11 cellular contexts compared by ENCODE assay signal in genomic region chr12:26935636-26936378, GRCh38. TPM values are rescaled to one million over a fixed set of nuclear protein-coding genes. Genes with fewer than 3 reads are reported as not detected.
DNase-seq lines count a peak whose midpoint lies in the region; TF ChIP-seq lines count a peak whose summit lies in the region.
"Had no signal": no experiment of that assay in that cellular context is flagged by ENCODE, and none has a peak within 500 bp of the region (broad histone marks: within the 10 kb centered on the region; RNA-seq: fewer than 3 reads in every experiment).

No MANE protein-coding gene starts in this region.

- H3K4ac ChIP-seq in mesenchymal stem cell (ENCODE audit: low read depth in 1 of 2, low read length in 2 of 2) = no peak overlapping the region

- TF ChIP-seq CTCF in colonic mucosa (IDR thresholded peaks at IDR 0.05) = no peak

- peaks cover 17% of the 10 kb centered on the region for H3K79me1 ChIP-seq in mesenchymal stem cell (replicated peaks; ENCODE audit: low read length, poor library complexity, severe bottlenecking)

- H4K20me1 ChIP-seq in BLaER1 = peaks cover 51% of the 10 kb centered on the region

- H3K9ac ChIP-seq in BLaER1 (peak overlapping the region; percentile 62; the same call in 1 of the 2 replicates), HUES48 (ENCODE audit: low read depth, low read length) (no peak overlapping the region), mesenchymal stem cell (ENCODE audit: low read length) (peak overlapping the region; percentile 98), colonic mucosa (ENCODE audit: low read depth in 2 of 2, low read length in 2 of 2) (no peak overlapping the region)

- no peak overlapping the region for H2AK5ac ChIP-seq in mesenchymal stem cell (ENCODE audit: low read length, severe bottlenecking)

- peak overlapping the region; percentile 89 for H3K4me2 ChIP-seq in BLaER1
- no peak overlapping the region for H3K4me2 ChIP-seq in mesenchymal stem cell (ENCODE audit: low read length, poor library complexity, severe bottlenecking)

- peaks cover 38% of the 10 kb centered on the region for H3K36me3 ChIP-seq in BLaER1
- H3K36me3 ChIP-seq in HUES48 (ENCODE audit: control insufficient read depth, insufficient read depth, low read length) = peaks cover 35% of the 10 kb centered on the region
- peaks cover 0 to 14% of the 10 kb centered on the region in 2 experiments for H3K36me3 ChIP-seq in mesenchymal stem cell (ENCODE audit: control insufficient read depth in 1 of 2, insufficient read depth in 2 of 2, low read depth in 1 of 2, low read length in 2 of 2)
- H3K36me3 ChIP-seq in colonic mucosa = no peaks in the 10 kb centered on the region

- no peak overlapping the region for H2BK12ac ChIP-seq in mesenchymal stem cell (ENCODE audit: low read length in 2 of 2)

- H3K9me3 Mint-ChIP-seq in activated naive CD8-positive, alpha-beta T cell (ENCODE audit: low read depth) = no peaks in the 10 kb centered on the region

- intact Hi-C loops in colonic mucosa (cut with DNase I) = no loop called here

- no peak overlapping the region for H2AFZ ChIP-seq in mesenchymal stem cell (ENCODE audit: low read depth, low read length)

- DNase-seq in mesenchymal stem cell = no peak
- DNase-seq in SIG-M5 treated with dmso at 0.1 percent for 504 hours (lab: John Stamatoyannopoulos, UW; ENCODE audit: unreplicated experiment) = no peak
- DNase-seq in colonic mucosa = no peak
- DNase-seq in Ammon's horn (ENCODE audit: low spot score) = no peak
- no peak for DNase-seq in GOT3 (lab: John Stamatoyannopoulos, UW)
- DNase-seq: amygdala, heart left ventricle, NCI-H1417 treated with DMSO at 0.1 percent for 48 hours had no signal

- no peak overlapping the region for H2BK120ac ChIP-seq in mesenchymal stem cell (ENCODE audit: low read depth, low read length)

- no peaks in the 10 kb centered on the region for H3K27me3 ChIP-seq in BLaER1
- no peaks in the 10 kb centered on the region for H3K27me3 ChIP-seq in HUES48 (ENCODE audit: control insufficient read depth, insufficient read depth, low read length)
- no peaks in the 10 kb centered on the region for H3K27me3 ChIP-seq in mesenchymal stem cell (ENCODE audit: control insufficient read depth in 1 of 2, insufficient read depth in 1 of 2, low read length in 2 of 2)
- H3K27me3 ChIP-seq in colonic mucosa = no peaks in the 10 kb centered on the region
- H3K27me3 ChIP-seq: heart left ventricle had no signal

- H2BK15ac ChIP-seq in mesenchymal stem cell (ENCODE audit: low read depth, poor library complexity, severe bottlenecking) = no peak overlapping the region

- H3K18ac ChIP-seq in mesenchymal stem cell (ENCODE audit: low read depth in 1 of 2, low read length in 2 of 2) = no peak overlapping the region

- H3K9me3 ChIP-seq in BLaER1 = no peaks in the 10 kb centered on the region
- H3K9me3 ChIP-seq in HUES48 (ENCODE audit: control insufficient read depth, insufficient read depth, low read length) = no peaks in the 10 kb centered on the region
- H3K9me3 ChIP-seq in mesenchymal stem cell (ENCODE audit: control insufficient read depth, low read length) = no peaks in the 10 kb centered on the region
- no peaks in the 10 kb centered on the region for H3K9me3 ChIP-seq in colonic mucosa
- H3K9me3 ChIP-seq: heart left ventricle had no signal

- no peak overlapping the region for H2BK5ac ChIP-seq in mesenchymal stem cell (ENCODE audit: low read depth, low read length, poor library complexity, severe bottlenecking)

- WGBS in mesenchymal stem cell = 87% methylated on average over 4 of the region's 7 CpGs

- H3K4me3 Mint-ChIP-seq in activated naive CD8-positive, alpha-beta T cell = peak overlapping the region; percentile 97

- H3K4me1 ChIP-seq in BLaER1 = peaks cover 40% of the 10 kb centered on the region
- H3K4me1 ChIP-seq in HUES48 (ENCODE audit: control insufficient read depth, insufficient read depth, low read length) = peaks cover 14% of the 10 kb centered on the region; the same call in 1 of the 2 replicates
- H3K4me1 ChIP-seq in mesenchymal stem cell (ENCODE audit: control insufficient read depth, insufficient read depth, low read depth, low read length) = no peaks in the 10 kb centered on the region
- no peaks in the 10 kb centered on the region for H3K4me1 ChIP-seq in colonic mucosa

- H4K8ac ChIP-seq in mesenchymal stem cell (ENCODE audit: low read length) = no peak overlapping the region

- no peak overlapping the region for H3K23ac ChIP-seq in mesenchymal stem cell (ENCODE audit: low read length in 2 of 2)

- no peak overlapping the region; the same call in 1 of the 2 replicates for H3K27ac ChIP-seq in BLaER1
- no peak overlapping the region for H3K27ac ChIP-seq in HUES48 (ENCODE audit: low read depth, low read length)
- H3K27ac ChIP-seq in mesenchymal stem cell (ENCODE audit: low read length, poor library complexity, severe bottlenecking) = no peak overlapping the region
- no peak overlapping the region for H3K27ac ChIP-seq in colonic mucosa

- H3K27ac Mint-ChIP-seq in activated naive CD8-positive, alpha-beta T cell = peak overlapping the region; percentile 91

- H3K36me3 Mint-ChIP-seq in activated naive CD8-positive, alpha-beta T cell = peaks cover 2% of the 10 kb centered on the region

- H4K91ac ChIP-seq in mesenchymal stem cell (ENCODE audit: low read length) = no peak overlapping the region

- H3K27me3 Mint-ChIP-seq in activated naive CD8-positive, alpha-beta T cell = no peaks in the 10 kb centered on the region

- H3K14ac ChIP-seq in mesenchymal stem cell (ENCODE audit: low read length in 2 of 2) = no peak overlapping the region

- H3K4me3 ChIP-seq in BLaER1 = peak overlapping the region; percentile 29; the same call in 1 of the 2 replicates
- peak overlapping the region; percentile 98; the same call in 1 of the 2 replicates for H3K4me3 ChIP-seq in HUES48 (ENCODE audit: low read depth, low read length)
- H3K4me3 ChIP-seq in mesenchymal stem cell (ENCODE audit: insufficient read depth in 1 of 2, low read depth in 1 of 2, low read length in 2 of 2) = peak overlapping the region in 1 of 2 experiments; percentile 93
- no peak overlapping the region for H3K4me3 ChIP-seq in colonic mucosa

- H3K4me1 Mint-ChIP-seq in activated naive CD8-positive, alpha-beta T cell (ENCODE audit: low read depth) = peaks cover 54% of the 10 kb centered on the region

RNA-seq across cellular contexts. Expression of gene INTS13, which starts 2.0 kb away (rescaled TPM):
- polyA plus RNA-seq in mesenchymal stem cell (2013, experiment 1 of 2) = 14.2 TPM
- 16.1 TPM for polyA plus RNA-seq in mesenchymal stem cell (2013, experiment 2 of 2)
- 10 to 100 TPM; 15.8 to 17.9 TPM for total RNA-seq in colonic mucosa

RNA-seq across cellular contexts. Expression of gene FGFR1OP2, which starts 2.5 kb away (rescaled TPM):
- polyA plus RNA-seq in mesenchymal stem cell (2013, experiment 1 of 2) = 46.4 TPM
- polyA plus RNA-seq in mesenchymal stem cell (2013, experiment 2 of 2) = 43.1 TPM
- total RNA-seq in colonic mucosa = 10 to 100 TPM; 26.4 to 31.1 TPM

Comparison
In these comparisons a context has a peak if more than half of its experiments do, and no peak if none do; other contexts are left out.
1. H3K9ac ChIP-seq: peak in BLaER1 (single experiment) and mesenchymal stem cell (single experiment); none in HUES48 (single experiment) and colonic mucosa (0 of 2).